In genomic region chr20:11274137-11274536, GRCh38 we compare ENCODE assay signal across 1 cellular context.
TF ChIP-seq lines count a peak whose summit lies in the region.

No MANE protein-coding gene starts in this region.

TF ChIP-seq in WTC11, 78 proteins besides CTCF, POLR2A, EP300 and RAD21 (continued from another document):
- no peak for TF ChIP-seq ZSCAN18 (CRISPR knock-in tag; IDR thresholded peaks at IDR 0.05)
- TF ChIP-seq ZNF317 (CRISPR knock-in tag; IDR thresholded peaks at IDR 0.05; ENCODE audit: borderline replicate concordance, low read depth): no peak
- no peak for TF ChIP-seq IRF2 (CRISPR knock-in tag; IDR thresholded peaks at IDR 0.05; ENCODE audit: borderline replicate concordance, low read depth)
